In the genomic region with DNA sequence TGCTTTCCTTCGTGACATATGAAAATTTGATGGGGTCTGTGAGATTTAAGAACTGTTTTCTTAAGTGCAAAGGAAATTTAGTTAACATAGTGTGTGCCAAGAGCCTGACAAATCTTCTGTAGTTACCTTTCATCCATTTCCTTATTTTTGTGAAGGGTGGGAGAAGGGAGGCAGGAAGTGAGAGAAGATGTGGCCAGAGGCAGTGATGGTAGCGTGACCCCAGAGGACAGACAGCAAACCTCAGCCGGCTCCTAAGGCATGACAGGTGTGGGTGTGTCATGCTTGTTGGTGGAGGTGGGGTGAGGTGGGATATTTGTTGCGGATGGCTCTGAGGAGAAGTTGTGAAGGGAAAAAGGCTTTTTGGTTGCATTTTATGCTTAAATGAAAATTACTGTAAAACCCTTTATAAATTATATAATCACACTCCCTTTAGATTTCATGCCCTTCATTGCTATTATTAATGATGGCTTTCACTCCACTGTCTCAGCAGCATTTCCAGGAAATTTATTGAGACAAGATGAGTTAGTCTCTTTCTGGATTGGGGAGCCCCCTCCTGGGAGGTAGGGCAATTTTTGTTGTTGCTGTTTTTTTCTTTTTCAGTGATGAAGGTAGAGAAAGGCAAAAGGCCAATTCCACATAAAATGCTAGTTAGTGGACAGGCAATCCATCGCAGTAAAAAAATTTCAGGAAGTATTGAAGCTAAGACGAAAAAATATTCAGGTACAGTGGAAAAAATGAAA, we compare ENCODE assay signal across 10 cellular contexts.
DNase-seq lines count a peak whose midpoint lies in the region; ATAC-seq, FAIRE-seq and TF ChIP-seq lines count a peak whose summit lies in the region.
"Had no signal": no experiment of that assay in that cellular context is flagged by ENCODE, and none has a peak within 500 bp of the region (broad histone marks: within the 10 kb centered on the region; RNA-seq: fewer than 3 reads in every experiment).

No MANE protein-coding gene starts in this region.

- intact Hi-C loops in pancreas (cut with DNase I), result no loop called here

- H3K27ac ChIP-seq in liver (ENCODE audit: low read depth in 1 of 2, low read length in 2 of 2) (no peak overlapping the region), pancreas (no peak overlapping the region)

- H3K36me3 ChIP-seq in liver (ENCODE audit: control insufficient read depth in 4 of 4, insufficient read depth in 3 of 4, low read depth in 1 of 4, low read length in 3 of 4) (no peaks in the 10 kb centered on the region), pancreas (no peaks in the 10 kb centered on the region)

- ATAC-seq in HG03354 (IDR thresholded peaks at IDR 0.05; ENCODE audit: poor library complexity, severe bottlenecking, unreplicated experiment), result peak; percentile 67
- ATAC-seq in HG02852 (IDR thresholded peaks at IDR 0.05; ENCODE audit: unreplicated experiment), result no peak
- ATAC-seq in pancreas, result no peak
- ATAC-seq: T-cell had no signal

- peak; percentile 90 for FAIRE-seq in TTC549 (lab: Jason Lieb, UNC)
- no peak for FAIRE-seq in pancreas (lab: Jason Lieb, UNC)

- peak; percentile 17 for TF ChIP-seq RAD21 in liver (IDR thresholded peaks at IDR 0.05)

- peak; percentile 2 for TF ChIP-seq CTCF in liver (IDR thresholded peaks at IDR 0.05; ENCODE audit: low read depth, low read length, missing input control)
- no peak for TF ChIP-seq CTCF in pancreas (IDR thresholded peaks at IDR 0.05)

- WGBS in liver, result 49% methylated on average over 6 of the region's 6 CpGs
- WGBS in pancreas, 2 donors, result 58 to 68% methylated on average over 6 of the region's 6 CpGs

- no peaks in the 10 kb centered on the region for H3K4me1 ChIP-seq in liver (ENCODE audit: control insufficient read depth in 4 of 4, insufficient read depth in 4 of 4, low read length in 3 of 4)
- H3K4me1 ChIP-seq in pancreas, result no peaks in the 10 kb centered on the region

- H3K9me3 ChIP-seq in liver (ENCODE audit: control insufficient read depth in 4 of 4, low read length in 3 of 4) (no peaks in the 10 kb centered on the region), pancreas (no peaks in the 10 kb centered on the region)

- H3K9ac ChIP-seq in liver (ENCODE audit: low read depth in 1 of 2, low read length in 2 of 2), result no peak overlapping the region

- peak; percentile 6 for DNase-seq in DMS53 treated with DMSO at 0.1 percent for 48 hours (lab: John Stamatoyannopoulos, UW; ENCODE audit: unreplicated experiment)
- no peak for DNase-seq in DMS153 (lab: John Stamatoyannopoulos, UW)
- DNase-seq in retina, result no peak
- DNase-seq in pancreas, result no peak
- DNase-seq: GOT3, T-cell had no signal

- H3K27me3 ChIP-seq in liver (ENCODE audit: control insufficient read depth in 4 of 4, insufficient read depth in 4 of 4, low read length in 3 of 4), result peaks cover 0 to 3% (median 0%) of the 10 kb centered on the region in 4 donors
- no peaks in the 10 kb centered on the region for H3K27me3 ChIP-seq in pancreas

- no peak overlapping the region for H3K4me3 ChIP-seq in liver (ENCODE audit: low read depth in 1 of 3, low read length in 3 of 3)
- H3K4me3 ChIP-seq in pancreas, result no peak overlapping the region

TF ChIP-seq in liver, 16 proteins besides CTCF, POLR2A, EP300 and RAD21:
- TF ChIP-seq HNF4A (conservative IDR thresholded peaks at IDR 0.05) (no peak), GABPA (IDR thresholded peaks at IDR 0.05 in 1 of 2, conservative IDR thresholded peaks at IDR 0.05 in 1 of 2) (no peak), YY1 (IDR thresholded peaks at IDR 0.05) (no peak), HNF4G (IDR thresholded peaks at IDR 0.05) (no peak), FOXA1 (IDR thresholded peaks at IDR 0.05) (no peak), EGR1 (IDR thresholded peaks at IDR 0.05; ENCODE audit: low read depth in 2 of 2) (no peak)
- TF ChIP-seq, protein P1, sequence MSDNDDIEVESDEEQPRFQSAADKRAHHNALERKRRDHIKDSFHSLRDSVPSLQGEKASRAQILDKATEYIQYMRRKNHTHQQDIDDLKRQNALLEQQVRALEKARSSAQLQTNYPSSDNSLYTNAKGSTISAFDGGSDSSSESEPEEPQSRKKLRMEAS (IDR thresholded peaks at IDR 0.05), result no peak
- TF ChIP-seq, protein P2, sequence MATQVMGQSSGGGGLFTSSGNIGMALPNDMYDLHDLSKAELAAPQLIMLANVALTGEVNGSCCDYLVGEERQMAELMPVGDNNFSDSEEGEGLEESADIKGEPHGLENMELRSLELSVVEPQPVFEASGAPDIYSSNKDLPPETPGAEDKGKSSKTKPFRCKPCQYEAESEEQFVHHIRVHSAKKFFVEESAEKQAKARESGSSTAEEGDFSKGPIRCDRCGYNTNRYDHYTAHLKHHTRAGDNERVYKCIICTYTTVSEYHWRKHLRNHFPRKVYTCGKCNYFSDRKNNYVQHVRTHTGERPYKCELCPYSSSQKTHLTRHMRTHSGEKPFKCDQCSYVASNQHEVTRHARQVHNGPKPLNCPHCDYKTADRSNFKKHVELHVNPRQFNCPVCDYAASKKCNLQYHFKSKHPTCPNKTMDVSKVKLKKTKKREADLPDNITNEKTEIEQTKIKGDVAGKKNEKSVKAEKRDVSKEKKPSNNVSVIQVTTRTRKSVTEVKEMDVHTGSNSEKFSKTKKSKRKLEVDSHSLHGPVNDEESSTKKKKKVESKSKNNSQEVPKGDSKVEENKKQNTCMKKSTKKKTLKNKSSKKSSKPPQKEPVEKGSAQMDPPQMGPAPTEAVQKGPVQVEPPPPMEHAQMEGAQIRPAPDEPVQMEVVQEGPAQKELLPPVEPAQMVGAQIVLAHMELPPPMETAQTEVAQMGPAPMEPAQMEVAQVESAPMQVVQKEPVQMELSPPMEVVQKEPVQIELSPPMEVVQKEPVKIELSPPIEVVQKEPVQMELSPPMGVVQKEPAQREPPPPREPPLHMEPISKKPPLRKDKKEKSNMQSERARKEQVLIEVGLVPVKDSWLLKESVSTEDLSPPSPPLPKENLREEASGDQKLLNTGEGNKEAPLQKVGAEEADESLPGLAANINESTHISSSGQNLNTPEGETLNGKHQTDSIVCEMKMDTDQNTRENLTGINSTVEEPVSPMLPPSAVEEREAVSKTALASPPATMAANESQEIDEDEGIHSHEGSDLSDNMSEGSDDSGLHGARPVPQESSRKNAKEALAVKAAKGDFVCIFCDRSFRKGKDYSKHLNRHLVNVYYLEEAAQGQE (IDR thresholded peaks at IDR 0.05), result no peak
